Comparison of ENCODE assay signal across 1 cellular context in the genomic region with DNA sequence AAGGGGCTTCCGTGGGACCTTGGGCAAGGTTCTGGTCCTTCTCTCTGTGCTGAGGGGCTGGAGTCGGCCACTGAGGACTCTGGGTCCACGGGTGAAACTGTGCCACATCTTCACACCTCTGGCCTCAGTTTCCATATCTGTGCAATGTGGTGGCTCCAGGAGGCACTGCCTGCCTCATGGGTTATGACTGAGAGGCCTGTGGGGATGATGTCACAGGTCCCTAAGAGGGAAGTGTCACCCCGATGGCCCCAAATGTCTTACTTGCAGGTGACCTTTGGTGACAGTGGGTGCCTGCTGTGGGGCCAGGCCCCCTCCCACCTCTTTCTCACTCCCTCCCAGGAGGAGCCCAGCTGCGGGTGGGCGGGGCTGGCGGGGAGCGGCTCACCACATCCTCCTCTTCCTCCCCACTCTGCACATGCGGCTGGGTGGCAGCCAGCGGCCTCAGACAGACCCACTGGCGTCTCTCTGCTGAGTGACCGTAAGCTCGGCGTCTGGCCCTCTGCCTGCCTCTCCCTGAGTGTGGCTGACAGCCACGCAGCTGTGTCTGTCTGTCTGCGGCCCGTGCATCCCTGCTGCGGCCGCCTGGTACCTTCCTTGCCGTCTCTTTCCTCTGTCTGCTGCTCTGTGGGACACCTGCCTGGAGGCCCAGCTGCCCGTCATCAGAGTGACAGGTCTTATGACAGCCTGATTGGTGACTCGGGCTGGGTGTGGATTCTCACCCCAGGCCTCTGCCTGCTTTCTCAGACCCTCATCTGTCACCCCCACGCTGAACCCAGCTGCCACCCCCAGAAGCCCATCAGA.
TF ChIP-seq lines count a peak whose summit lies in the region.

A gene (plus strand): TSS at position 407 of the 801 bp plus-strand sequence. CDS start 27,898 bp downstream, outside the sequence.

TF ChIP-seq in IMR-90, 13 proteins besides CTCF, POLR2A, EP300 and RAD21 (continued from another document):
- TF ChIP-seq MXI1 (IDR thresholded peaks at IDR 0.05; ENCODE audit: borderline replicate concordance, low read depth, low read length) = peak; percentile 45; the same call in 1 of the 2 replicates
- TF ChIP-seq CEBPB (IDR thresholded peaks at IDR 0.05; ENCODE audit: low read depth, low read length) = no peak
- TF ChIP-seq NFE2L2 (IDR thresholded peaks at IDR 0.05; ENCODE audit: low read depth, low read length) = no peak
- TF ChIP-seq RFX5 (IDR thresholded peaks at IDR 0.05; ENCODE audit: low read depth, low read length) = no peak
